ENCODE assay signal across 18 cellular contexts in the genomic region with DNA sequence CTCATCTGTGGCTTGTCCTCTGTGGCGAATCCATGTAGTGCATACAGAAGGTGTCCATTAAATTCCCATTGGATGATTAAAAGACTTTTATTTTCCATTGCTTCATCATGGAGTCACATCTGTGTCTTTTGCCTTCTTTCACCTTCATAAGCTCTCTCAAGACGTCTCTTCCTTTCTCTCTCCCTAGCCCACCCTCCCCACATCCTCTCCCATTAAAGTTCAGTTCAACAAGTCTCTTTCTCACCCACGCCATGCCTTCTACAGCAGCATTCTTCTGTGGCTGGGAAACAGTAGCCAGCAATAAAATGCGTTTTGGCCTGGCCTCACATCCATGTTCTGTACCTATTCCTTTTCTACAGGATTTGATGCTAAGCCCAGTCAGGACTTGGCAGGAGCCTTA.
"Had no signal": no experiment of that assay in that cellular context is flagged by ENCODE, and none has a peak within 500 bp of the region (broad histone marks: within the 10 kb centered on the region; RNA-seq: fewer than 3 reads in every experiment).

No MANE protein-coding gene starts in this region.

- H3K27me3 ChIP-seq: esophagus squamous epithelium, tibial artery had no signal

- H3K9me3 ChIP-seq: esophagus squamous epithelium, tibial artery had no signal

- H3K4me3 Mint-ChIP-seq: activated CD4-positive, alpha-beta T cell treated with anti-CD3 and anti-CD28 coated beads, Interleukin-2, amount 10 ng/mL, durations not matched to agents 24 days and 14 days; dendritic cell treated with granulocyte-macrophage colony-stimulating factor and Interleukin-4, amounts not matched to agents 40 ng/mL and 50 ng/mL, for 4 days; nephron progenitor cell had no signal

- H3K27ac ChIP-seq: esophagus squamous epithelium, tibial artery had no signal

- H3K36me3 ChIP-seq: esophagus squamous epithelium, tibial artery had no signal

- DNase-seq: activated CD4-positive, alpha-beta T cell treated with anti-CD3 and anti-CD28 coated beads, Interleukin-2, amount 10 ng/mL, durations not matched to agents 24 days and 14 days; activated CD4-positive, CD25-positive, alpha-beta regulatory T cell; activated CD8-positive, alpha-beta memory T cell treated with anti-CD3 and anti-CD28 coated beads, Interleukin-2, amount 50 U/mL, for 4 hours; activated effector memory CD4-positive, alpha-beta T cell treated with Interleukin-2 at 50 U/mL for 16 hours; activated naive CD4-positive, alpha-beta T cell treated with anti-CD3 and anti-CD28 coated beads, Interleukin-2, amount 50 U/mL, for 16 hours; activated T-cell treated with anti-CD3 and anti-CD28 coated beads, Interleukin-2, amount 50 U/mL, for 48 hours; amniotic stem cell; effector memory CD4-positive, alpha-beta T cell; esophagus squamous epithelium; mesendoderm; nephron progenitor cell; occipital lobe; posterior cingulate gyrus; retina; stimulated activated naive CD4-positive, alpha-beta T cell treated with Interleukin-2 at 50 U/mL for 16 hours; SW 1271; tibial artery had no signal

- H3K4me3 ChIP-seq: esophagus squamous epithelium, tibial artery had no signal

- H3K27ac Mint-ChIP-seq: activated CD4-positive, alpha-beta T cell treated with anti-CD3 and anti-CD28 coated beads, Interleukin-2, amount 10 ng/mL, durations not matched to agents 24 days and 14 days; dendritic cell treated with granulocyte-macrophage colony-stimulating factor and Interleukin-4, amounts not matched to agents 40 ng/mL and 50 ng/mL, for 4 days; nephron progenitor cell had no signal

- H3K9me3 Mint-ChIP-seq: activated CD4-positive, alpha-beta T cell treated with anti-CD3 and anti-CD28 coated beads, Interleukin-2, amount 10 ng/mL, durations not matched to agents 24 days and 14 days; dendritic cell treated with granulocyte-macrophage colony-stimulating factor and Interleukin-4, amounts not matched to agents 40 ng/mL and 50 ng/mL, for 4 days; nephron progenitor cell had no signal
